ENCODE assay signal across 12 cellular contexts in genomic region chr7:771241-772004, GRCh38. TPM values are rescaled to one million over a fixed set of nuclear protein-coding genes. Genes with fewer than 3 reads are reported as not detected.
DNase-seq lines count a peak whose midpoint lies in the region; ATAC-seq, FAIRE-seq and TF ChIP-seq lines count a peak whose summit lies in the region.
"Had no signal": no experiment of that assay in that cellular context is flagged by ENCODE, and none has a peak within 500 bp of the region (broad histone marks: within the 10 kb centered on the region; RNA-seq: fewer than 3 reads in every experiment).

No MANE protein-coding gene starts in this region.

- TF ChIP-seq CTCF in liver (IDR thresholded peaks at IDR 0.05; ENCODE audit: low read depth, low read length, missing input control) (no peak), HepG2 (CRISPR knock-in tag; IDR thresholded peaks at IDR 0.05) (no peak), left ventricle myocardium inferior (IDR thresholded peaks at IDR 0.05; ENCODE audit: borderline replicate concordance) (no peak), ovary (IDR thresholded peaks at IDR 0.05) (no peak)

- no peak overlapping the region for H3K4me2 ChIP-seq in HepG2 (ENCODE audit: low read depth, low read length)
- H3K4me2 ChIP-seq: A549 had no signal

- CTCF ChIA-PET in HepG2 (lab: Yijun Ruan, JAX; ENCODE audit: low intra/inter-chr PET ratio, low total read pairs) = no interaction called here

- TF ChIP-seq EP300 in HepG2 (IDR thresholded peaks at IDR 0.05; ENCODE audit: low read depth in 2 of 2, low read length in 2 of 2) (no peak), HepG2 (CRISPR knock-in tag; IDR thresholded peaks at IDR 0.05; ENCODE audit: borderline replicate concordance) (no peak), ovary (IDR thresholded peaks at IDR 0.05) (no peak)

- peak; percentile 25 to 26 for TF ChIP-seq RAD21 in liver (IDR thresholded peaks at IDR 0.05)
- TF ChIP-seq RAD21 in HepG2 (CRISPR knock-in tag; IDR thresholded peaks at IDR 0.05) = no peak

- H3K79me2 ChIP-seq in HepG2 (ENCODE audit: insufficient read depth, low read length) = no peaks in the 10 kb centered on the region

- no TSS peak for BruUV-seq in HepG2 (replicated peaks; lab: Mats Ljungman, UMichigan)

- H3K27ac ChIP-seq in liver (ENCODE audit: low read depth in 1 of 2, low read length in 2 of 2) = peak overlapping the region in 1 of 2 donors; percentile 59
- no peak overlapping the region for H3K27ac ChIP-seq in HepG2 (ENCODE audit: extremely low read length, insufficient read depth, low read length)
- H3K27ac ChIP-seq in left ventricle myocardium inferior (replicated peaks) = peak overlapping the region; percentile 82
- H3K27ac ChIP-seq in ovary = peak overlapping the region; percentile 71 to 87
- H3K27ac ChIP-seq in aorta (ENCODE audit: low read depth in 1 of 2, low read length in 2 of 2) = peak overlapping the region; percentile 14 to 69
- H3K27ac ChIP-seq: WERI-Rb-1 had no signal

- 63% methylated on average over 24 of the region's 24 CpGs for WGBS in liver
- 94% methylated on average over 18 of the region's 24 CpGs for WGBS in HepG2 (ENCODE audit: low lambda C conversion rate)
- 4 to 9% (median 5%) methylated on average over 24 of the region's 24 CpGs for WGBS in ovary, 3 donors
- WGBS in aorta, 2 donors = 5 to 7% methylated on average over 24 of the region's 24 CpGs

- intact Hi-C loops in HepG2 (cut with micrococcal nuclease; ENCODE audit: unreplicated experiment) (no loop called here), left ventricle myocardium inferior (cut with micrococcal nuclease) (loop anchor here (5.0 kb wide), 1 partner anchor 439 kb away; no protein-coding TSS in a partner anchor), ovary (cut with DNase I) (loop anchor here in 2 of 4 donors (5.0 to 10.0 kb wide), 2 partner anchors 254 to 257 kb away; partner anchors contain the start of gene PDGFA (in 2 of the 2)), aorta (cut with DNase I) (loop anchor here in 1 of 2 donors (5.0 kb wide), 1 partner anchor 269 kb away; no protein-coding TSS in a partner anchor)

- 0 out of 2 replicates have a peak, but pooled peaks cover 2% of the 10 kb centered on the region for H4K20me1 ChIP-seq in HepG2 (ENCODE audit: insufficient read depth, low read length)

- H3K27me3 ChIP-seq in liver (ENCODE audit: control insufficient read depth in 4 of 4, insufficient read depth in 4 of 4, low read length in 3 of 4) (no peaks in the 10 kb centered on the region), HepG2 (ENCODE audit: control insufficient read depth in 1 of 2, insufficient read depth in 2 of 2, low read length in 2 of 2) (no peaks in the 10 kb centered on the region), left ventricle myocardium inferior (ENCODE audit: low read depth) (no peaks in the 10 kb centered on the region), ovary (no peaks in the 10 kb centered on the region), aorta (ENCODE audit: control insufficient read depth in 1 of 2, insufficient read depth in 2 of 2, low read length in 1 of 2) (no peaks in the 10 kb centered on the region)

- H3K36me3 ChIP-seq in liver (ENCODE audit: control insufficient read depth in 4 of 4, insufficient read depth in 3 of 4, low read depth in 1 of 4, low read length in 3 of 4) = peaks cover 0 to 16% (median 3%) of the 10 kb centered on the region in 4 donors
- peaks cover 7 to 52% of the 10 kb centered on the region in 2 experiments; a peak in 4 of 5 replicates for H3K36me3 ChIP-seq in HepG2 (replicated peaks in 1 of 2; ENCODE audit: control insufficient read depth in 1 of 2, insufficient read depth in 2 of 2, low read length in 2 of 2)
- peaks cover 29% of the 10 kb centered on the region for H3K36me3 ChIP-seq in left ventricle myocardium inferior
- no peaks in the 10 kb centered on the region for H3K36me3 ChIP-seq in ovary
- no peaks in the 10 kb centered on the region for H3K36me3 ChIP-seq in aorta (ENCODE audit: control insufficient read depth in 1 of 2, insufficient read depth in 2 of 2, low read length in 1 of 2)

- H3K9ac ChIP-seq in liver (ENCODE audit: low read depth in 1 of 2, low read length in 2 of 2) = no peak overlapping the region
- no peak overlapping the region for H3K9ac ChIP-seq in HepG2 (ENCODE audit: insufficient read depth, low read depth, low read length)

- POLR2A ChIA-PET in HepG2 (lab: Yijun Ruan, JAX) = no interaction called here

- H3K4me3 ChIP-seq in liver (ENCODE audit: low read depth in 1 of 3, low read length in 3 of 3) (no peak overlapping the region), HepG2 (replicated peaks in 1 of 3; ENCODE audit: insufficient read depth in 1 of 3, low read depth in 2 of 3, low read length in 3 of 3) (no peak overlapping the region), left ventricle myocardium inferior (peak overlapping the region; percentile 17), ovary (no peak overlapping the region), aorta (ENCODE audit: low read length in 2 of 2) (no peak overlapping the region)
- H3K4me3 ChIP-seq: A549 had no signal

- in situ Hi-C loops in HepG2 (cut with HindIII; ENCODE audit: extremely low pct_ligation_motif_present, low pct_unique_long_range_greater_than_20kb) = no loop called here

- DNase-seq in HepG2 (ENCODE audit: low spot score) (no peak), left ventricle myocardium inferior (peak; percentile 80), ovary (peak; percentile 87 to 91 (median 88)), aorta (peak; percentile 82 to 88), NCI-H82 treated with DMSO at 0.1 percent for 48 hours (lab: John Stamatoyannopoulos, UW; ENCODE audit: unreplicated experiment) (no peak)
- DNase-seq: stimulated activated CD4-positive, alpha-beta T cell treated with anti-CD3 and anti-CD28 coated beads, Interleukin-1b, Interleukin-23, amount 100 ng/mL, for 48 hours; WERI-Rb-1 had no signal

- H3K9me3 ChIP-seq in liver (ENCODE audit: control insufficient read depth in 4 of 4, low read length in 3 of 4) = no peaks in the 10 kb centered on the region
- no peaks in the 10 kb centered on the region for H3K9me3 ChIP-seq in HepG2 (ENCODE audit: low read length)
- H3K9me3 ChIP-seq in left ventricle myocardium inferior (replicated peaks) = no peaks in the 10 kb centered on the region
- no peaks in the 10 kb centered on the region for H3K9me3 ChIP-seq in ovary
- no peaks in the 10 kb centered on the region for H3K9me3 ChIP-seq in aorta (ENCODE audit: control insufficient read depth, low read length)
- H3K9me3 ChIP-seq: A549 had no signal

- FAIRE-seq in HepG2 (lab: Jason Lieb, UNC) = no peak
- FAIRE-seq: A549, keratinocyte had no signal

- no peak for TF ChIP-seq POLR2A in HepG2 (IDR thresholded peaks at IDR 0.05; ENCODE audit: insufficient read depth in 1 of 2, low read depth in 2 of 2, low read length in 2 of 2)
- TF ChIP-seq POLR2A in ovary (IDR thresholded peaks at IDR 0.05) = no peak

- H3K4me1 ChIP-seq in liver (ENCODE audit: control insufficient read depth in 4 of 4, insufficient read depth in 4 of 4, low read length in 3 of 4) (no peaks in the 10 kb centered on the region), HepG2 (ENCODE audit: insufficient read depth, low read length) (peaks cover 8% of the 10 kb centered on the region), left ventricle myocardium inferior (peaks cover 34% of the 10 kb centered on the region), ovary (ENCODE audit: insufficient read depth) (peaks cover 24% of the 10 kb centered on the region), aorta (ENCODE audit: control insufficient read depth in 1 of 2, insufficient read depth in 2 of 2, low read length in 2 of 2) (no peaks in the 10 kb centered on the region)

- ATAC-seq in HepG2 = no peak
- ATAC-seq in aorta (ENCODE audit: low FRiP score) = peak; percentile 72
- ATAC-seq in GM21576 (IDR thresholded peaks at IDR 0.05; ENCODE audit: unreplicated experiment) = no peak
- no peak for ATAC-seq in HG03460 (IDR thresholded peaks at IDR 0.05; ENCODE audit: unreplicated experiment)
- ATAC-seq: A549 had no signal

- no peak overlapping the region for H2AFZ ChIP-seq in HepG2 (ENCODE audit: low read length)

RNA-seq across cellular contexts. Expression of gene PRKAR1B, which starts 44.3 kb away (rescaled TPM):
- total RNA-seq in liver (10 to 100 TPM; 11.1 to 14.4 TPM), HepG2 (2016; rRNA removed; fragmentation: Illumina TruSeq; extraction: Trizol) (28.2 and 29.2 TPM in 2 replicates), left ventricle myocardium inferior (14.2 TPM), ovary (10 to 100 TPM; 14.3 to 49.0 (median 42.9) TPM), aorta (10 to 100 TPM in 1 of 2 donors, 1 to 10 TPM in 1; 6.6 to 13.7 TPM)
- polyA plus RNA-seq in liver (10 to 100 TPM; 11.8 to 13.0 TPM), HepG2 (2011; rRNA removed) (7.9 and 9.0 TPM in 2 replicates), ovary (10 to 100 TPM; 22.6 to 34.0 TPM), aorta (10 to 100 TPM; 14.5 to 16.2 TPM)
- total RNA-seq in HepG2 (2016; cell fraction: cytosol; rRNA removed; fragmentation: Illumina TruSeq; extraction: Trizol; ENCODE audit: low read depth) = 36.8 and 38.5 TPM in 2 replicates
- total RNA-seq in HepG2 (2016; cell fraction: insoluble cytoplasmic fraction; rRNA removed; fragmentation: Illumina TruSeq; extraction: Trizol) = 22.1 and 28.2 TPM in 2 replicates
- 16.2 and 18.2 TPM in 2 replicates for total RNA-seq in HepG2 (2016; cell fraction: membrane; rRNA removed; fragmentation: Illumina TruSeq; extraction: Trizol)
- 14.2 and 14.5 TPM in 2 replicates for total RNA-seq in HepG2 (2016; cell fraction: nucleus; rRNA removed; fragmentation: Illumina TruSeq; extraction: Trizol)
- polyA plus RNA-seq in HepG2 (2011; cell fraction: cytosol; rRNA removed) = 8.2 and 10.4 TPM in 2 replicates
- 11.2 and 11.4 TPM in 2 replicates for polyA plus RNA-seq in HepG2 (2011; cell fraction: nucleus; rRNA removed)
- polyA plus RNA-seq in HepG2 (2012) = 17.4 and 18.1 TPM in 2 replicates
- 6.9 and 8.4 TPM in 2 replicates for polyA plus RNA-seq in HepG2 (2016; cell fraction: cytosol; fragmentation: Illumina TruSeq; extraction: Trizol; ENCODE audit: low read depth)
- polyA plus RNA-seq in HepG2 (2016; cell fraction: insoluble cytoplasmic fraction; fragmentation: Illumina TruSeq; extraction: Trizol; ENCODE audit: low read depth) = 26.6 and 31.8 TPM in 2 replicates
- polyA plus RNA-seq in HepG2 (2016; cell fraction: membrane; fragmentation: Illumina TruSeq; extraction: Trizol; ENCODE audit: low read depth) = 9.5 and 9.9 TPM in 2 replicates
- 32.1 and 33.3 TPM in 2 replicates for polyA plus RNA-seq in HepG2 (2016; cell fraction: nucleus; fragmentation: Illumina TruSeq; extraction: Trizol; ENCODE audit: insufficient read depth, low read depth)
- polyA minus RNA-seq in HepG2 (2011; rRNA and poly(A)+ RNA removed; ENCODE audit: low replicate concordance) = 18.3 and 37.7 TPM in 2 replicates
- 9.6 and 10.1 TPM in 2 replicates for polyA minus RNA-seq in HepG2 (2011; cell fraction: cytosol; rRNA and poly(A)+ RNA removed)
- polyA minus RNA-seq in HepG2 (2011; cell fraction: nucleus; rRNA and poly(A)+ RNA removed) = 8.6 and 12.4 TPM in 2 replicates

RNA-seq across cellular contexts. Expression of gene DNAAF5, which starts 44.9 kb away (rescaled TPM):
- total RNA-seq in liver (10 to 100 TPM in 1 of 2 donors, 1 to 10 TPM in 1; 8.7 to 10.4 TPM), HepG2 (2016; rRNA removed; fragmentation: Illumina TruSeq; extraction: Trizol) (21.5 and 24.2 TPM in 2 replicates), left ventricle myocardium inferior (18.1 TPM), ovary (10 to 100 TPM; 16.3 to 41.0 (median 26.0) TPM), aorta (10 to 100 TPM; 12.4 to 16.6 TPM)
- polyA plus RNA-seq in liver (10 to 100 TPM in 1 of 2 donors, 1 to 10 TPM in 1; 3.1 to 11.1 TPM), HepG2 (2011; rRNA removed) (11.8 and 11.9 TPM in 2 replicates), ovary (10 to 100 TPM; 12.9 to 14.7 TPM), aorta (10 to 100 TPM in 1 of 2 donors, 1 to 10 TPM in 1; 4.1 to 16.8 TPM)
- 9.3 and 11.4 TPM in 2 replicates for total RNA-seq in HepG2 (2016; cell fraction: cytosol; rRNA removed; fragmentation: Illumina TruSeq; extraction: Trizol; ENCODE audit: low read depth)
- total RNA-seq in HepG2 (2016; cell fraction: insoluble cytoplasmic fraction; rRNA removed; fragmentation: Illumina TruSeq; extraction: Trizol) = 21.5 and 22.4 TPM in 2 replicates
- total RNA-seq in HepG2 (2016; cell fraction: membrane; rRNA removed; fragmentation: Illumina TruSeq; extraction: Trizol) = 10.7 and 11.7 TPM in 2 replicates
- 14.3 and 17.6 TPM in 2 replicates for total RNA-seq in HepG2 (2016; cell fraction: nucleus; rRNA removed; fragmentation: Illumina TruSeq; extraction: Trizol)
- polyA plus RNA-seq in HepG2 (2011; cell fraction: cytosol; rRNA removed) = 9.1 and 16.3 TPM in 2 replicates
- polyA plus RNA-seq in HepG2 (2011; cell fraction: nucleus; rRNA removed) = 28.7 and 38.5 TPM in 2 replicates
- polyA plus RNA-seq in HepG2 (2012) = 12.3 and 13.8 TPM in 2 replicates
- polyA plus RNA-seq in HepG2 (2016; cell fraction: cytosol; fragmentation: Illumina TruSeq; extraction: Trizol; ENCODE audit: low read depth) = 2.6 and 3.4 TPM in 2 replicates
- 29.1 and 34.4 TPM in 2 replicates for polyA plus RNA-seq in HepG2 (2016; cell fraction: insoluble cytoplasmic fraction; fragmentation: Illumina TruSeq; extraction: Trizol; ENCODE audit: low read depth)
- 7.7 and 8.4 TPM in 2 replicates for polyA plus RNA-seq in HepG2 (2016; cell fraction: membrane; fragmentation: Illumina TruSeq; extraction: Trizol; ENCODE audit: low read depth)
- polyA plus RNA-seq in HepG2 (2016; cell fraction: nucleus; fragmentation: Illumina TruSeq; extraction: Trizol; ENCODE audit: insufficient read depth, low read depth) = 31.1 and 34.8 TPM in 2 replicates
- 34.6 and 56.2 TPM in 2 replicates for polyA minus RNA-seq in HepG2 (2011; rRNA and poly(A)+ RNA removed; ENCODE audit: low replicate concordance)
- polyA minus RNA-seq in HepG2 (2011; cell fraction: cytosol; rRNA and poly(A)+ RNA removed) = 16.3 and 29.9 TPM in 2 replicates
- polyA minus RNA-seq in HepG2 (2011; cell fraction: nucleus; rRNA and poly(A)+ RNA removed) = 11.7 and 12.9 TPM in 2 replicates

Comparison
In these comparisons a context has a peak if more than half of its experiments do, and no peak if none do; other contexts are left out.
1. DNase-seq: peak in left ventricle myocardium inferior (single experiment), ovary (5 of 5) and aorta (2 of 2); none in HepG2 (single experiment) and NCI-H82 treated with DMSO at 0.1 percent for 48 hours (single experiment).